In the genomic region with DNA sequence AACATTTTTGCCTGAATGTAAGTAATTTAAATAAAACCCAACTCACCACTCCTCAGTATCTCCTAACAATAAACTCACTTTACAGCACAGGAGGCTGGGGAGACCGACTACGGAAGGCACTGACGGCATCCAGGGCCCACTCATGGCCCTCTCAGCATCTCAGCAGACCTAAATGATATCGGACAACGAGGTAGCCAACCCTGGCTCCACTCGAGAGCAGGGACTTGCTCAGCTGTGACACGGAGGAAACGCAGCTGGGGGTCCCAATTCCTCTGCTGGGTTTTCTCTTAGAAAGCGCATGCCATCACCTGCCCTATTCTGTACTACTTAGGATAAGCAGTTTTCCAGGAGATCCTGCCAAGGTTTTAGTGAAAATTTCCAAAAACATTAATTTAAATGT, we compare ENCODE assay signal across 26 cellular contexts.
"Had no signal": no experiment of that assay in that cellular context is flagged by ENCODE, and none has a peak within 500 bp of the region (broad histone marks: within the 10 kb centered on the region; RNA-seq: fewer than 3 reads in every experiment).

No MANE protein-coding gene starts in this region.

- H3K27ac ChIP-seq: colonic mucosa, hepatocyte, neutrophil, upper lobe of left lung had no signal

- H3K27me3 Mint-ChIP-seq: activated CD4-positive, alpha-beta memory T cell treated with anti-CD3 and anti-CD28 coated beads for 36 hours; activated CD4-positive, alpha-beta T cell treated with anti-CD3 and anti-CD28 coated beads, Interleukin-2, amount 10 ng/mL, durations not matched to agents 24 days and 14 days; activated naive CD4-positive, alpha-beta T cell treated with anti-CD3 and anti-CD28 coated beads, Interleukin-2, amount 50 U/mL, for 24 hours; activated naive CD8-positive, alpha-beta T cell treated with anti-CD3 and anti-CD28 coated beads, Interleukin-2, amount 50 U/mL, for 24 hours; naive B cell; stimulated activated naive CD8-positive, alpha-beta T cell treated with anti-CD3 and anti-CD28 coated beads, Interleukin-15, amount 100 ng/mL, for 72 hours had no signal

- H3K4me2 ChIP-seq: hepatocyte had no signal

- H3K9me3 Mint-ChIP-seq: activated CD4-positive, alpha-beta memory T cell treated with anti-CD3 and anti-CD28 coated beads for 36 hours; activated CD4-positive, alpha-beta T cell treated with anti-CD3 and anti-CD28 coated beads, Interleukin-2, amount 10 ng/mL, durations not matched to agents 24 days and 14 days; activated naive CD4-positive, alpha-beta T cell treated with anti-CD3 and anti-CD28 coated beads, Interleukin-2, amount 50 U/mL, for 24 hours; activated naive CD8-positive, alpha-beta T cell treated with anti-CD3 and anti-CD28 coated beads, Interleukin-2, amount 50 U/mL, for 24 hours; activated T-helper 2 cell treated with anti-CD3 and anti-CD28 coated beads, Interferon-gamma antibody, Interleukin-2, Interleukin-4, amounts not matched to agents 10 μg/mL and 5 μg/mL and 100 μg/mL, durations not matched to agents 14 hours and 24 hours and 36 hours; mesothelial cell of epicardium; naive B cell; nephron progenitor cell; stimulated activated naive CD8-positive, alpha-beta T cell treated with anti-CD3 and anti-CD28 coated beads, Interleukin-15, amount 100 ng/mL, for 72 hours; T-helper 1 cell treated with Interleukin-12 subunit alpha and Interleukin-12 subunit beta and Interleukin-4 antibody, amounts not matched to agents 30 μg/mL and 1 μg/mL, for 36 hours had no signal

- H3K27ac Mint-ChIP-seq: activated CD4-positive, alpha-beta memory T cell treated with anti-CD3 and anti-CD28 coated beads for 36 hours; activated CD4-positive, alpha-beta T cell treated with anti-CD3 and anti-CD28 coated beads, Interleukin-2, amount 10 ng/mL, durations not matched to agents 24 days and 14 days; activated naive CD4-positive, alpha-beta T cell treated with anti-CD3 and anti-CD28 coated beads, Interleukin-2, amount 50 U/mL, for 24 hours; activated T-helper 2 cell treated with anti-CD3 and anti-CD28 coated beads, Interferon-gamma antibody, Interleukin-2, Interleukin-4, amounts not matched to agents 10 μg/mL and 5 μg/mL and 100 μg/mL, durations not matched to agents 14 hours and 24 hours and 36 hours; stimulated activated naive CD8-positive, alpha-beta T cell treated with anti-CD3 and anti-CD28 coated beads, Interleukin-15, amount 100 ng/mL, for 72 hours; T-helper 1 cell treated with Interleukin-12 subunit alpha and Interleukin-12 subunit beta and Interleukin-4 antibody, amounts not matched to agents 30 μg/mL and 1 μg/mL, for 36 hours had no signal

- H3K4me3 ChIP-seq: colonic mucosa, gastroesophageal sphincter, hepatocyte, upper lobe of left lung had no signal

- H3K4me1 ChIP-seq: colonic mucosa, upper lobe of left lung had no signal

- ATAC-seq: activated naive CD8-positive, alpha-beta T cell treated with anti-CD3 and anti-CD28 coated beads, Interleukin-2, amount 50 U/mL, for 24 hours; gastroesophageal sphincter; left cardiac atrium; stimulated activated naive CD8-positive, alpha-beta T cell treated with anti-CD3 and anti-CD28 coated beads, Interleukin-15, amount 100 ng/mL, for 72 hours had no signal

- H3K79me2 ChIP-seq: hepatocyte had no signal

- H3K36me3 ChIP-seq: neutrophil had no signal

- H3K27me3 ChIP-seq: colonic mucosa, gastroesophageal sphincter, hepatocyte, neutrophil, upper lobe of left lung had no signal

- H3K9me3 ChIP-seq: colonic mucosa, gastroesophageal sphincter, neutrophil, upper lobe of left lung had no signal

- H3K4me1 Mint-ChIP-seq: activated CD4-positive, alpha-beta T cell treated with anti-CD3 and anti-CD28 coated beads, Interleukin-2, amount 10 ng/mL, durations not matched to agents 24 days and 14 days; activated naive CD4-positive, alpha-beta T cell treated with anti-CD3 and anti-CD28 coated beads, Interleukin-2, amount 50 U/mL, for 24 hours; activated naive CD8-positive, alpha-beta T cell treated with anti-CD3 and anti-CD28 coated beads, Interleukin-2, amount 50 U/mL, for 24 hours had no signal

- H2AFZ ChIP-seq: hepatocyte had no signal

- H3K4me3 Mint-ChIP-seq: activated CD4-positive, alpha-beta memory T cell treated with anti-CD3 and anti-CD28 coated beads for 36 hours; activated CD4-positive, alpha-beta T cell treated with anti-CD3 and anti-CD28 coated beads, Interleukin-2, amount 10 ng/mL, durations not matched to agents 24 days and 14 days; activated naive CD4-positive, alpha-beta T cell treated with anti-CD3 and anti-CD28 coated beads, Interleukin-2, amount 50 U/mL, for 24 hours; activated naive CD8-positive, alpha-beta T cell treated with anti-CD3 and anti-CD28 coated beads, Interleukin-2, amount 50 U/mL, for 24 hours; mesothelial cell of epicardium; nephron progenitor cell; stimulated activated naive CD8-positive, alpha-beta T cell treated with anti-CD3 and anti-CD28 coated beads, Interleukin-15, amount 100 ng/mL, for 72 hours; T-helper 1 cell treated with Interleukin-12 subunit alpha and Interleukin-12 subunit beta and Interleukin-4 antibody, amounts not matched to agents 30 μg/mL and 1 μg/mL, for 36 hours had no signal

- DNase-seq: activated CD4-positive, alpha-beta memory T cell treated with anti-CD3 and anti-CD28 coated beads for 36 hours; activated CD4-positive, alpha-beta T cell treated with anti-CD3 and anti-CD28 coated beads, Interleukin-2, amount 10 ng/mL, durations not matched to agents 24 days and 14 days; activated CD4-positive, CD25-positive, alpha-beta regulatory T cell treated with anti-CD3 and anti-CD28 coated beads, Interleukin-2, amount 50 U/mL, for 72 hours; activated naive CD8-positive, alpha-beta T cell treated with anti-CD3 and anti-CD28 coated beads, Interleukin-2, amount 50 U/mL, for 24 hours; activated T-cell treated with anti-CD3 and anti-CD28 coated beads, Interleukin-2, amount 50 U/mL, for 48 hours; cerebellar nuclear complex; colonic mucosa; effector CD8-positive, alpha-beta T cell; islet precursor cell; left cardiac atrium; naive B cell; nephron progenitor cell; stimulated activated CD4-positive, alpha-beta T cell treated with anti-CD3 and anti-CD28 coated beads, Interleukin-12 subunit alpha, Interleukin-12 subunit beta, amount 100 ng/mL, for 4 hours; stimulated activated CD4-positive, alpha-beta T cell treated with anti-CD3 and anti-CD28 coated beads, Interleukin-4, amount 100 ng/mL, for 1 hour; stimulated activated naive CD8-positive, alpha-beta T cell treated with anti-CD3 and anti-CD28 coated beads, Interleukin-15, amount 100 ng/mL, for 72 hours; substantia nigra; SW 1271; T1000; upper lobe of left lung had no signal
